In the genomic region with DNA sequence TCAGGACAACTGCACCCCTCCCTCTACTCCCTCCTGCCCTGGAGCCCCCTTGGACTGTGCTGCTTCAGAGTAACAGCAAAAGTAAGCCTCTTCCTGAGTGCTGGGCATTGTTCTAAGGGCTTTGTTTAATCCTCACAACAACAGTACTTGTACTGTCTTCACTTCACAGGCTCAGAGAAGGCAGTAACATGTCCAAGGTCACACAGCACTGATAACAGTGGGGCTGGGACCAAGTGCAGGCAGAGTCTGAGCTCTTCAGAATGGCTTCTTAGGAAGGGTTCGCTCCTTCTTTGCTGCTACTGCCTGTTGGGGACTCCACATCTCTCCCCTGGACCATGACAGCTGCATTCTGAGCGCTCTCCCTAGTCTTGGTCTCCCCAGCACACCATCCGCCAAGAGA, we compare ENCODE assay signal across 26 cellular contexts. TPM values are rescaled to one million over a fixed set of nuclear protein-coding genes. Genes with fewer than 3 reads are reported as not detected.
DNase-seq lines count a peak whose midpoint lies in the region; ATAC-seq, FAIRE-seq and TF ChIP-seq lines count a peak whose summit lies in the region.
"Had no signal": no experiment of that assay in that cellular context is flagged by ENCODE, and none has a peak within 500 bp of the region (broad histone marks: within the 10 kb centered on the region; RNA-seq: fewer than 3 reads in every experiment).

No MANE protein-coding gene starts in this region.

- no peak overlapping the region for H4K5ac ChIP-seq in mesendoderm (ENCODE audit: low read length)

- no peak overlapping the region for H3K56ac ChIP-seq in mesendoderm (ENCODE audit: low read length)

- no peaks in the 10 kb centered on the region for H3K79me1 ChIP-seq in mesendoderm (ENCODE audit: low read length)

- no peak overlapping the region for H3K18ac ChIP-seq in mesendoderm (ENCODE audit: low read length)

- TF ChIP-seq RAD21 in K562 (CRISPR knock-in tag; conservative IDR thresholded peaks at IDR 0.05 in 1 of 2, IDR thresholded peaks at IDR 0.05 in 1 of 2): no peak

- POLR2A ChIA-PET in K562 (lab: Yijun Ruan, JAX): interaction anchor here (0.6 kb wide), 1 partner anchor 184 kb away, joined by 3 read pairs; no protein-coding TSS in a partner anchor

- in situ Hi-C loops in K562 (cut with MboI): no loop called here

- ATAC-seq in K562 (no peak), HG03521 (IDR thresholded peaks at IDR 0.05; ENCODE audit: unreplicated experiment) (no peak), HG03196 (IDR thresholded peaks at IDR 0.05; ENCODE audit: unreplicated experiment) (no peak)
- ATAC-seq: A549, GM12878 had no signal

- intact Hi-C loops in K562 (cut with micrococcal nuclease): no loop called here

- H3K4me1 Mint-ChIP-seq in neural progenitor cell (peaks cover 44% of the 10 kb centered on the region), progenitor cell of endocrine pancreas (ENCODE audit: low read depth) (peaks cover 5% of the 10 kb centered on the region)
- H3K4me1 Mint-ChIP-seq: CD14-positive monocyte; CD8-positive, alpha-beta memory T cell had no signal

- H3K4me3 ChIP-seq in K562: no peak overlapping the region
- H3K4me3 ChIP-seq in mesendoderm (ENCODE audit: low read length): no peak overlapping the region
- H3K4me3 ChIP-seq in neural progenitor cell: no peak overlapping the region
- H3K4me3 ChIP-seq: A549; BLaER1 treated with 17β-estradiol and CSF1 and Interleukin-3, amounts not matched to agents 10 nM and 100 nM; GM12878; GM23248; HAP-1 had no signal

- H3K9me1 ChIP-seq in K562 (ENCODE audit: control insufficient read depth, insufficient read depth, low read length): no peaks in the 10 kb centered on the region

- BruUV-seq in K562 (replicated peaks; lab: Mats Ljungman, UMichigan): no TSS peak

- H3F3A ChIP-seq in neural progenitor cell (ENCODE audit: low read depth): no peaks in the 10 kb centered on the region

- no peak for TF ChIP-seq POLR2A in K562 (conservative IDR thresholded peaks at IDR 0.05)

- H2BK15ac ChIP-seq in mesendoderm (replicated peaks; ENCODE audit: low read depth): no peak overlapping the region

- H3K4ac ChIP-seq in mesendoderm (ENCODE audit: low read depth, low read length): no peak overlapping the region

- H3K9me3 Mint-ChIP-seq in neural progenitor cell: peaks cover 5% of the 10 kb centered on the region
- no peaks in the 10 kb centered on the region for H3K9me3 Mint-ChIP-seq in progenitor cell of endocrine pancreas (ENCODE audit: low read depth)
- H3K9me3 Mint-ChIP-seq: CD14-positive monocyte; CD4-positive, alpha-beta T cell; CD8-positive, alpha-beta memory T cell had no signal

- no peak overlapping the region for H4K8ac ChIP-seq in mesendoderm (ENCODE audit: low read depth, low read length)

- H2AK5ac ChIP-seq in mesendoderm (ENCODE audit: low read length): peak overlapping the region; percentile 30

- H3K27me3 ChIP-seq in K562 (ENCODE audit: control insufficient read depth in 2 of 2, insufficient read depth in 2 of 2, low read length in 2 of 2) (peaks cover 0 to 9% of the 10 kb centered on the region in 2 experiments; a peak in 4 of 5 replicates), mesendoderm (ENCODE audit: insufficient read depth, low read length, poor library complexity) (no peaks in the 10 kb centered on the region), neural progenitor cell (no peaks in the 10 kb centered on the region)
- H3K27me3 ChIP-seq: BE2C had no signal

- FAIRE-seq in K562 (lab: Jason Lieb, UNC): no peak
- FAIRE-seq: A549, D721Med, GM12878, GM19239, H54 had no signal

- H3K9ac ChIP-seq in K562 (ENCODE audit: insufficient read depth in 1 of 2, low read depth in 2 of 2, low read length in 2 of 2): no peak overlapping the region
- no peak overlapping the region for H3K9ac ChIP-seq in mesendoderm (ENCODE audit: low read length)
- H3K9ac ChIP-seq in neural progenitor cell: no peak overlapping the region
- H3K9ac ChIP-seq: BLaER1 treated with 17β-estradiol and CSF1 and Interleukin-3, amounts not matched to agents 10 nM and 100 nM; GM23248 had no signal

- no peak overlapping the region for H3K4me2 ChIP-seq in K562 (ENCODE audit: insufficient read depth, low read length)
- no peak overlapping the region for H3K4me2 ChIP-seq in mesendoderm (ENCODE audit: low read length)
- H3K4me2 ChIP-seq in neural progenitor cell: no peak overlapping the region
- H3K4me2 ChIP-seq: A549; BLaER1 treated with 17β-estradiol and CSF1 and Interleukin-3, amounts not matched to agents 10 nM and 100 nM had no signal

- no peaks in the 10 kb centered on the region for H3K4me1 ChIP-seq in K562 (replicated peaks in 1 of 2; ENCODE audit: control insufficient read depth in 2 of 2, insufficient read depth in 2 of 2, low read length in 2 of 2)
- peaks cover 23% of the 10 kb centered on the region for H3K4me1 ChIP-seq in mesendoderm (ENCODE audit: control insufficient read depth, low read depth, low read length)
- H3K4me1 ChIP-seq in neural progenitor cell: peaks cover 35% of the 10 kb centered on the region
- H3K4me1 ChIP-seq: A549 had no signal

- peaks cover 4% of the 10 kb centered on the region; the same call in 1 of the 2 replicates for H4K20me1 ChIP-seq in K562 (replicated peaks; ENCODE audit: control insufficient read depth, insufficient read depth, low read length)
- H4K20me1 ChIP-seq in neural progenitor cell (ENCODE audit: low read depth): no peaks in the 10 kb centered on the region

- no peak overlapping the region for H2BK120ac ChIP-seq in mesendoderm (ENCODE audit: low read depth, low read length)

- CTCF ChIA-PET in K562 (lab: Yijun Ruan, JAX; ENCODE audit: low intra/inter-chr PET ratio): no interaction called here

- WGBS in K562 (ENCODE audit: insufficient coverage, low coverage, missing lambda C conversion rate): 8% methylated on average over 3 of the region's 3 CpGs
- no CpG with 5 or more reads among the region's 3 CpGs for WGBS in mesendoderm (ENCODE audit: extremely low coverage, insufficient coverage, low lambda C conversion rate)

- TF ChIP-seq CTCF in K562 (IDR thresholded peaks at IDR 0.05 in 2 of 3, conservative IDR thresholded peaks at IDR 0.05 in 1 of 3; ENCODE audit: insufficient read depth in 2 of 3, low read depth in 1 of 3, low read length in 3 of 3) (no peak), neural progenitor cell (IDR thresholded peaks at IDR 0.05) (no peak), progenitor cell of endocrine pancreas (IDR thresholded peaks at IDR 0.05; ENCODE audit: unreplicated experiment) (no peak)

- no peak overlapping the region for H2BK5ac ChIP-seq in mesendoderm (ENCODE audit: low read length)

- H3K36me3 ChIP-seq in K562 (ENCODE audit: control insufficient read depth, insufficient read depth, low read length): no peaks in the 10 kb centered on the region
- no peaks in the 10 kb centered on the region for H3K36me3 ChIP-seq in mesendoderm (ENCODE audit: control insufficient read depth, insufficient read depth, low read length)
- no peaks in the 10 kb centered on the region for H3K36me3 ChIP-seq in neural progenitor cell
- H3K36me3 ChIP-seq: BE2C; BLaER1 treated with 17β-estradiol and CSF1 and Interleukin-3, amounts not matched to agents 10 nM and 100 nM; HAP-1 had no signal

- H3K79me2 ChIP-seq in K562 (ENCODE audit: control insufficient read depth, insufficient read depth, low read length) (no peaks in the 10 kb centered on the region), mesendoderm (ENCODE audit: control insufficient read depth, insufficient read depth, low read length) (no peaks in the 10 kb centered on the region), neural progenitor cell (ENCODE audit: low read depth) (no peaks in the 10 kb centered on the region)

- H3K27ac Mint-ChIP-seq in neural progenitor cell: peak overlapping the region; percentile 6
- no peak overlapping the region for H3K27ac Mint-ChIP-seq in progenitor cell of endocrine pancreas
- H3K27ac Mint-ChIP-seq: CD14-positive monocyte; CD4-positive, alpha-beta T cell had no signal

- DNase-seq in K562 (ENCODE audit: extremely low read depth in 1 of 4, low spot score in 3 of 4) (no peak), mesendoderm (no peak), neural progenitor cell (ENCODE audit: low spot score) (no peak), progenitor cell of endocrine pancreas (ENCODE audit: low spot score, unreplicated experiment) (no peak), SIG-M5 (lab: John Stamatoyannopoulos, UW) (no peak)
- DNase-seq: 8988T; ACHN; AML-193; BE2C; CD4-positive, alpha-beta T cell; CD8-positive, alpha-beta memory T cell; DMS 273 treated with DMSO at 0.1 percent for 48 hours; DMS79; EL; GDM1; GM23248 had no signal

- H2AFZ ChIP-seq in K562 (ENCODE audit: low read depth, low read length): no peak overlapping the region
- H2AFZ ChIP-seq in neural progenitor cell (replicated peaks): no peak overlapping the region
- H2AFZ ChIP-seq: GM23248 had no signal

- no peaks in the 10 kb centered on the region for H3K9me3 ChIP-seq in K562 (replicated peaks; ENCODE audit: control insufficient read depth, insufficient read depth, low read depth, low read length)
- H3K9me3 ChIP-seq in neural progenitor cell (ENCODE audit: low read depth): no peaks in the 10 kb centered on the region
- H3K9me3 ChIP-seq: A549; BE2C; BLaER1 treated with 17β-estradiol and CSF1 and Interleukin-3, amounts not matched to agents 10 nM and 100 nM; HAP-1 had no signal

- H3K27me3 Mint-ChIP-seq in neural progenitor cell (ENCODE audit: insufficient read depth, low read depth): peaks cover 23% of the 10 kb centered on the region
- H3K27me3 Mint-ChIP-seq in progenitor cell of endocrine pancreas: peaks cover 26% of the 10 kb centered on the region

- H3K36me3 Mint-ChIP-seq in neural progenitor cell: no peaks in the 10 kb centered on the region
- no peaks in the 10 kb centered on the region for H3K36me3 Mint-ChIP-seq in progenitor cell of endocrine pancreas (ENCODE audit: insufficient read depth)
- H3K36me3 Mint-ChIP-seq: CD14-positive monocyte; CD8-positive, alpha-beta memory T cell had no signal

- no peak overlapping the region for H3K4me3 Mint-ChIP-seq in neural progenitor cell
- no peak overlapping the region for H3K4me3 Mint-ChIP-seq in progenitor cell of endocrine pancreas (ENCODE audit: low read depth)
- H3K4me3 Mint-ChIP-seq: CD14-positive monocyte; CD4-positive, alpha-beta T cell; CD8-positive, alpha-beta memory T cell had no signal

- TF ChIP-seq EP300 in K562 (IDR thresholded peaks at IDR 0.05; ENCODE audit: low read length): no peak

- H3K23ac ChIP-seq in mesendoderm (ENCODE audit: low read length): no peak overlapping the region

- no peak overlapping the region for H3K27ac ChIP-seq in K562 (ENCODE audit: extremely low read depth, low read depth, low read length)
- H3K27ac ChIP-seq in mesendoderm (ENCODE audit: low read depth, low read length): no peak overlapping the region
- H3K27ac ChIP-seq in neural progenitor cell: no peak overlapping the region
- H3K27ac ChIP-seq: A549; BLaER1 treated with 17β-estradiol and CSF1 and Interleukin-3, amounts not matched to agents 10 nM and 100 nM; GM23248 had no signal

RNA-seq across cellular contexts. Expression of gene TMEM132E, which starts 24.6 kb away (rescaled TPM):
- total RNA-seq in K562 (2011; cell fraction: chromatin; rRNA removed; ENCODE audit: low replicate concordance): not detected in 2 replicates
- total RNA-seq in K562 (2011; cell fraction: nucleolus; rRNA removed): not detected in 2 replicates
- not detected in 2 replicates for total RNA-seq in K562 (2011; cell fraction: nucleoplasm; rRNA removed)
- not detected in 2 replicates for total RNA-seq in K562 (2014; rRNA removed)
- not detected in 2 replicates for total RNA-seq in K562 (2014; rRNA removed; fragmentation: Illumina TruSeq; extraction: Trizol)
- not detected in 2 replicates for total RNA-seq in K562 (2015; rRNA removed; fragmentation: Illumina TruSeq; extraction: Trizol)
- total RNA-seq in K562 (2021): not detected in 2 replicates
- polyA plus RNA-seq in K562 (2011; rRNA removed): not detected in 2 replicates
- not detected in 2 replicates for polyA plus RNA-seq in K562 (2011; cell fraction: cytosol; rRNA removed)
- polyA plus RNA-seq in K562 (2011; cell fraction: nucleus; rRNA removed): not detected in 2 replicates
- polyA plus RNA-seq in K562 (2012): not detected in 2 replicates
- polyA plus RNA-seq in K562 (2014; fragmentation: Illumina TruSeq; extraction: Trizol): not detected in 2 replicates
- not detected for polyA plus RNA-seq in K562 (2014; fragmentation: Nextera tagmentation; extraction: Ambion mirVana)
- not detected in 2 replicates for polyA plus RNA-seq in K562 (2014; rRNA removed)
- polyA minus RNA-seq in K562 (2011; rRNA and poly(A)+ RNA removed): not detected in 2 replicates
- not detected in 2 replicates for polyA minus RNA-seq in K562 (2011; cell fraction: cytosol; rRNA and poly(A)+ RNA removed)
- not detected in 2 replicates for polyA minus RNA-seq in K562 (2011; cell fraction: nucleus; rRNA and poly(A)+ RNA removed)
- 0.08 TPM for polyA plus RNA-seq in mesendoderm (2013, experiment 1 of 2)
- polyA plus RNA-seq in mesendoderm (2013, experiment 2 of 2): 0.10 TPM
- total RNA-seq in neural progenitor cell (ENCODE audit: low replicate concordance): 0.21 and 0.43 TPM in 2 replicates
- total RNA-seq in progenitor cell of endocrine pancreas: 0.05 and 0.13 TPM in 2 replicates
- total RNA-seq: CD8-positive, alpha-beta memory T cell; GM12878 had no signal
- polyA plus RNA-seq: A549, CD14-positive monocyte, GM12878, GM23248 had no signal
